29 cellular contexts compared by ENCODE assay signal in the genomic region with DNA sequence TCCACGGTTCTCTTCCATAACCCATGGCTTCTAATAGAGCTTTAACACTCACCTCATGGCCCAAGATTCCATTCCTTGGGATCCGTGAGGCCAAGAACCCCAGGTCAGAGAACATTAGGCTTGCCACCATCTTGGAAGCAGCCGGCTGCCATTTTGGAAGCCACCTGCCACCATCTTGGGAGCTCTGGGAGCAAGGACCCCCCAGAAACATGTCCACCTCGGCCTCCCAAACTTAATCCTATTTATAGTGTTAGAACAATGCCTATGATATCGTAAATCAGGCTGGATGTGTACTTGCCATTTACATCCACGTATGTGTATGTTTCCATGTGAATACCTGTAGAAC. TPM values are rescaled to one million over a fixed set of nuclear protein-coding genes. Genes with fewer than 3 reads are reported as not detected.
A peak's percentile ranks its signal among the peaks of the same experiment; 100 is the strongest.
DNase-seq lines count a peak whose midpoint lies in the region; ATAC-seq, FAIRE-seq and TF ChIP-seq lines count a peak whose summit lies in the region.
"Had no signal": no experiment of that assay in that cellular context is flagged by ENCODE, and none has a peak within 500 bp of the region (broad histone marks: within the 10 kb centered on the region; RNA-seq: fewer than 3 reads in every experiment).

No MANE protein-coding gene starts in this region.

- H3K4me1 Mint-ChIP-seq in neural crest cell (peaks cover 13% of the 10 kb centered on the region), immature natural killer cell (peaks cover 12 to 13% of the 10 kb centered on the region in 2 donors)
- H3K4me1 Mint-ChIP-seq in activated CD4-positive, alpha-beta memory T cell treated with anti-CD3 and anti-CD28 coated beads, Interleukin-2, amount 10 ng/mL, durations not matched to agents 7 days and 5 days = peaks cover 8% of the 10 kb centered on the region

- H3K4me3 ChIP-seq in Peyer's patch (no peak overlapping the region), K562 (no peak overlapping the region)
- H3K4me3 ChIP-seq: A549; BLaER1 treated with 17β-estradiol and CSF1 and Interleukin-3, amounts not matched to agents 10 nM and 100 nM had no signal

- peaks cover 2% of the 10 kb centered on the region for H3K9me3 Mint-ChIP-seq in neural crest cell
- H3K9me3 Mint-ChIP-seq in activated CD4-positive, alpha-beta memory T cell treated with anti-CD3 and anti-CD28 coated beads, Interleukin-2, amount 10 ng/mL, durations not matched to agents 7 days and 5 days = no peaks in the 10 kb centered on the region
- no peaks in the 10 kb centered on the region for H3K9me3 Mint-ChIP-seq in immature natural killer cell
- H3K9me3 Mint-ChIP-seq: CD4-positive, alpha-beta T cell; CD8-positive, alpha-beta memory T cell had no signal

- in situ Hi-C loops in K562 (cut with MboI) = loop anchor here (25.0 kb wide), 1 partner anchor 305 kb away; no protein-coding TSS in a partner anchor
- in situ Hi-C loops in KBM-7 (cut with MboI; ENCODE audit: low pct_unique_long_range_greater_than_20kb, low sequenced_read_pairs) = loop anchor here (25.0 kb wide), 1 partner anchor 655 kb away; no protein-coding TSS in a partner anchor

- H2AFZ ChIP-seq in K562 (ENCODE audit: low read depth, low read length) = peak overlapping the region; percentile 27; the same call in 1 of the 2 replicates

- H3K9ac ChIP-seq in K562 (ENCODE audit: insufficient read depth in 1 of 2, low read depth in 2 of 2, low read length in 2 of 2) = no peak overlapping the region
- H3K9ac ChIP-seq: BLaER1 treated with 17β-estradiol and CSF1 and Interleukin-3, amounts not matched to agents 10 nM and 100 nM had no signal

- no peak for TF ChIP-seq RAD21 in K562 (CRISPR knock-in tag; conservative IDR thresholded peaks at IDR 0.05 in 1 of 2, IDR thresholded peaks at IDR 0.05 in 1 of 2)

- POLR2A ChIA-PET in K562 (lab: Yijun Ruan, JAX) = no interaction called here
- POLR2A ChIA-PET in activated CD4-positive, alpha-beta memory T cell treated with anti-CD3 and anti-CD28 coated beads, Interleukin-2, amount 10 ng/mL, durations not matched to agents 7 days and 5 days (lab: Charles Lee) = interaction anchor here (1.4 kb wide), 1 partner anchor 22 kb away, joined by 3 read pairs; no protein-coding TSS in a partner anchor

- 57% methylated on average over 6 of the region's 6 CpGs for WGBS in K562 (ENCODE audit: insufficient coverage, low coverage, missing lambda C conversion rate)

- H3K27me3 ChIP-seq in Peyer's patch (no peaks in the 10 kb centered on the region), K562 (ENCODE audit: control insufficient read depth in 2 of 2, insufficient read depth in 2 of 2, low read length in 2 of 2) (no peaks in the 10 kb centered on the region)
- H3K27me3 ChIP-seq: BLaER1 treated with 17β-estradiol and CSF1 and Interleukin-3, amounts not matched to agents 10 nM and 100 nM had no signal

- TF ChIP-seq CTCF in Peyer's patch (IDR thresholded peaks at IDR 0.05) (no peak), K562 (IDR thresholded peaks at IDR 0.05 in 2 of 3, conservative IDR thresholded peaks at IDR 0.05 in 1 of 3; ENCODE audit: insufficient read depth in 2 of 3, low read depth in 1 of 3, low read length in 3 of 3) (no peak), neural crest cell (conservative IDR thresholded peaks at IDR 0.05) (no peak)

- no TSS peak for BruUV-seq in K562 (replicated peaks; lab: Mats Ljungman, UMichigan)

- intact Hi-C loops in K562 (cut with micrococcal nuclease) = no loop called here

- H3K9me3 ChIP-seq in Peyer's patch (no peaks in the 10 kb centered on the region), K562 (replicated peaks; ENCODE audit: control insufficient read depth, insufficient read depth, low read depth, low read length) (no peaks in the 10 kb centered on the region)

- DNase-seq in Peyer's patch (peak in 2 of 3 donors; percentile 1 to 3), K562 (ENCODE audit: extremely low read depth in 1 of 4, low spot score in 3 of 4) (no peak), islet precursor cell (peak; percentile 17), neural crest cell (ENCODE audit: low read depth, low spot score) (no peak), immature natural killer cell (no peak), KBM-7 (no peak), NOMO-1 (lab: John Stamatoyannopoulos, UW; ENCODE audit: unreplicated experiment in 2 of 2) (no peak)
- DNase-seq in activated CD4-positive, alpha-beta memory T cell treated with anti-CD3 and anti-CD28 coated beads, Interleukin-2, amount 10 ng/mL, durations not matched to agents 7 days and 5 days = no peak
- DNase-seq: AML-193; CD4-positive, alpha-beta T cell; CD8-positive, alpha-beta memory T cell; COR-L47; DMS 273 treated with DMSO at 0.1 percent for 48 hours; DMS153; DMS53; DMS79; DND-41; EL; GDM1 had no signal

- H3K36me3 ChIP-seq in Peyer's patch = no peaks in the 10 kb centered on the region
- H3K36me3 ChIP-seq in K562 (ENCODE audit: control insufficient read depth, insufficient read depth, low read length) = no peaks in the 10 kb centered on the region
- H3K36me3 ChIP-seq: BLaER1 treated with 17β-estradiol and CSF1 and Interleukin-3, amounts not matched to agents 10 nM and 100 nM had no signal

- TF ChIP-seq POLR2A in Peyer's patch (IDR thresholded peaks at IDR 0.05) (no peak), K562 (conservative IDR thresholded peaks at IDR 0.05) (no peak)

- H3K27ac ChIP-seq in Peyer's patch (no peak overlapping the region), K562 (ENCODE audit: extremely low read depth, low read depth, low read length) (no peak overlapping the region)
- H3K27ac ChIP-seq: 22Rv1; A549; BLaER1 treated with 17β-estradiol and CSF1 and Interleukin-3, amounts not matched to agents 10 nM and 100 nM; C4-2B had no signal

- H3K4me2 ChIP-seq in K562 (ENCODE audit: insufficient read depth, low read length) = no peak overlapping the region
- H3K4me2 ChIP-seq: A549; BLaER1 treated with 17β-estradiol and CSF1 and Interleukin-3, amounts not matched to agents 10 nM and 100 nM had no signal

- no peak overlapping the region for H3K4me3 Mint-ChIP-seq in neural crest cell
- H3K4me3 Mint-ChIP-seq in activated CD4-positive, alpha-beta memory T cell treated with anti-CD3 and anti-CD28 coated beads, Interleukin-2, amount 10 ng/mL, durations not matched to agents 7 days and 5 days = no peak overlapping the region
- H3K4me3 Mint-ChIP-seq in immature natural killer cell = no peak overlapping the region
- H3K4me3 Mint-ChIP-seq: B cell; CD4-positive, alpha-beta T cell; CD8-positive, alpha-beta memory T cell had no signal

- no peak for TF ChIP-seq EP300 in K562 (IDR thresholded peaks at IDR 0.05; ENCODE audit: low read length)

- H3K4me1 ChIP-seq in Peyer's patch = peaks cover 0 to 23% (median 6%) of the 10 kb centered on the region in 4 donors
- peaks cover 3 to 12% of the 10 kb centered on the region in 2 experiments; a peak in 1 of 5 replicates for H3K4me1 ChIP-seq in K562 (replicated peaks in 1 of 2; ENCODE audit: control insufficient read depth in 2 of 2, insufficient read depth in 2 of 2, low read length in 2 of 2)

- CTCF ChIA-PET in K562 (lab: Yijun Ruan, JAX; ENCODE audit: low intra/inter-chr PET ratio) = no interaction called here
- CTCF ChIA-PET in activated CD4-positive, alpha-beta memory T cell treated with anti-CD3 and anti-CD28 coated beads, Interleukin-2, amount 10 ng/mL, durations not matched to agents 7 days and 5 days (lab: Charles Lee) = no interaction called here

- peak overlapping the region; percentile 64 for H3K27ac Mint-ChIP-seq in neural crest cell (ENCODE audit: unreplicated experiment)
- no peak overlapping the region for H3K27ac Mint-ChIP-seq in activated CD4-positive, alpha-beta memory T cell treated with anti-CD3 and anti-CD28 coated beads, Interleukin-2, amount 10 ng/mL, durations not matched to agents 7 days and 5 days
- H3K27ac Mint-ChIP-seq in immature natural killer cell = no peak overlapping the region
- H3K27ac Mint-ChIP-seq: B cell; CD4-positive, alpha-beta T cell; CD8-positive, alpha-beta memory T cell had no signal

- no peaks in the 10 kb centered on the region for H3K79me2 ChIP-seq in K562 (ENCODE audit: control insufficient read depth, insufficient read depth, low read length)

- no peaks in the 10 kb centered on the region for H3K9me1 ChIP-seq in K562 (ENCODE audit: control insufficient read depth, insufficient read depth, low read length)

- H3K27me3 Mint-ChIP-seq in neural crest cell (ENCODE audit: low read depth) (peaks cover 2% of the 10 kb centered on the region), immature natural killer cell (ENCODE audit: low read depth in 3 of 3) (peaks cover 0 to 5% (median 2%) of the 10 kb centered on the region in 3 donors)
- peaks cover 5% of the 10 kb centered on the region for H3K27me3 Mint-ChIP-seq in activated CD4-positive, alpha-beta memory T cell treated with anti-CD3 and anti-CD28 coated beads, Interleukin-2, amount 10 ng/mL, durations not matched to agents 7 days and 5 days

- no peak for FAIRE-seq in K562 (lab: Jason Lieb, UNC)
- FAIRE-seq: A549, GM12891, GM19239 had no signal

- H3K36me3 Mint-ChIP-seq in neural crest cell (ENCODE audit: low read depth) = no peaks in the 10 kb centered on the region
- no peaks in the 10 kb centered on the region for H3K36me3 Mint-ChIP-seq in activated CD4-positive, alpha-beta memory T cell treated with anti-CD3 and anti-CD28 coated beads, Interleukin-2, amount 10 ng/mL, durations not matched to agents 7 days and 5 days (ENCODE audit: low read depth)
- no peaks in the 10 kb centered on the region for H3K36me3 Mint-ChIP-seq in immature natural killer cell

- no peak for ATAC-seq in K562
- ATAC-seq: A549 had no signal

- 0 out of 2 replicates have a peak, but pooled peaks cover 8% of the 10 kb centered on the region for H4K20me1 ChIP-seq in K562 (replicated peaks; ENCODE audit: control insufficient read depth, insufficient read depth, low read length)
- H4K20me1 ChIP-seq: BLaER1 treated with 17β-estradiol and CSF1 and Interleukin-3, amounts not matched to agents 10 nM and 100 nM had no signal

RNA-seq across cellular contexts. Expression of a gene that starts 39.9 kb away (rescaled TPM):
- 10 to 100 TPM; 15.7 to 96.9 (median 49.7) TPM for total RNA-seq in Peyer's patch
- not detected in 2 replicates for total RNA-seq in K562 (2011; cell fraction: chromatin; rRNA removed; ENCODE audit: low replicate concordance)
- not detected in 2 replicates for total RNA-seq in K562 (2011; cell fraction: nucleolus; rRNA removed)
- not detected in 2 replicates for total RNA-seq in K562 (2011; cell fraction: nucleoplasm; rRNA removed)
- total RNA-seq in K562 (2014; rRNA removed) = not detected in 2 replicates
- not detected in 2 replicates for total RNA-seq in K562 (2014; rRNA removed; fragmentation: Illumina TruSeq; extraction: Trizol)
- total RNA-seq in K562 (2015; rRNA removed; fragmentation: Illumina TruSeq; extraction: Trizol) = not detected in 2 replicates
- not detected in 2 replicates for total RNA-seq in K562 (2021)
- polyA plus RNA-seq in K562 (2011; rRNA removed) = not detected in 2 replicates
- polyA plus RNA-seq in K562 (2011; cell fraction: cytosol; rRNA removed) = not detected in 2 replicates
- polyA plus RNA-seq in K562 (2011; cell fraction: nucleus; rRNA removed) = not detected in 2 replicates
- polyA plus RNA-seq in K562 (2012) = not detected in 2 replicates
- not detected in 2 replicates for polyA plus RNA-seq in K562 (2014; fragmentation: Illumina TruSeq; extraction: Trizol)
- not detected for polyA plus RNA-seq in K562 (2014; fragmentation: Nextera tagmentation; extraction: Ambion mirVana)
- not detected in 2 replicates for polyA plus RNA-seq in K562 (2014; rRNA removed)
- not detected in 2 replicates for polyA minus RNA-seq in K562 (2011; rRNA and poly(A)+ RNA removed)
- not detected in 2 replicates for polyA minus RNA-seq in K562 (2011; cell fraction: cytosol; rRNA and poly(A)+ RNA removed)
- polyA minus RNA-seq in K562 (2011; cell fraction: nucleus; rRNA and poly(A)+ RNA removed) = not detected in 2 replicates
- 3.5 and 4.9 TPM in 2 replicates for total RNA-seq in neural crest cell
- under 1 TPM; 0.18 to 0.28 TPM for total RNA-seq in activated CD4-positive, alpha-beta memory T cell treated with anti-CD3 and anti-CD28 coated beads, Interleukin-2, amount 10 ng/mL, durations not matched to agents 7 days and 5 days
- under 1 TPM in 1 of 3 donors, not detected in 2; 0.50 TPM for polyA plus RNA-seq in immature natural killer cell
- total RNA-seq: A172; CD4-positive, alpha-beta T cell; Daoy; G401 had no signal
- polyA plus RNA-seq: A549; CD8-positive, alpha-beta memory T cell had no signal

Comparison
In these comparisons a context has a peak if more than half of its experiments do, and no peak if none do; other contexts are left out.
1. DNase-seq: peak in Peyer's patch (2 of 3) and islet precursor cell (single experiment); none in K562 (0 of 4), neural crest cell (single experiment), activated CD4-positive, alpha-beta memory T cell treated with anti-CD3 and anti-CD28 coated beads, Interleukin-2, amount 10 ng/mL, durations not matched to agents 7 days and 5 days (single experiment), immature natural killer cell (0 of 3), KBM-7 (single experiment) and NOMO-1 (0 of 2).